Comparison of ENCODE assay signal across 11 cellular contexts in genomic region chr9:100084145-100084478, GRCh38. TPM values are rescaled to one million over a fixed set of nuclear protein-coding genes. Genes with fewer than 3 reads are reported as not detected.
DNase-seq lines count a peak whose midpoint lies in the region; ATAC-seq and TF ChIP-seq lines count a peak whose summit lies in the region.
"Had no signal": no experiment of that assay in that cellular context is flagged by ENCODE, and none has a peak within 500 bp of the region (broad histone marks: within the 10 kb centered on the region; RNA-seq: fewer than 3 reads in every experiment).

No MANE protein-coding gene starts in this region.

- 63 to 70% methylated on average over 1 of the region's 1 CpG for WGBS in transverse colon (ENCODE audit: low coverage in 1 of 2), 2 donors
- WGBS in hepatocyte (ENCODE audit: low lambda C conversion rate, missing lambda C conversion rate), result 100% methylated on average over 1 of the region's 1 CpG

- H3K27ac Mint-ChIP-seq in T-helper 2 cell treated with Interferon-gamma antibody and Interleukin-4, amounts not matched to agents 5 μg/mL and 100 μg/mL, for 36 hours, result no peak overlapping the region

- peaks cover 52% of the 10 kb centered on the region for H3K4me1 Mint-ChIP-seq in T-helper 2 cell treated with Interferon-gamma antibody and Interleukin-4, amounts not matched to agents 5 μg/mL and 100 μg/mL, for 36 hours (ENCODE audit: low read depth)

- H3K4me2 ChIP-seq in hepatocyte, result no peak overlapping the region

- H3K36me3 Mint-ChIP-seq in T-helper 2 cell treated with Interferon-gamma antibody and Interleukin-4, amounts not matched to agents 5 μg/mL and 100 μg/mL, for 36 hours (ENCODE audit: low read depth), result no peaks in the 10 kb centered on the region

- H3K9me3 ChIP-seq in mucosa of descending colon, result no peaks in the 10 kb centered on the region
- H3K9me3 ChIP-seq in transverse colon, result no peaks in the 10 kb centered on the region
- no peaks in the 10 kb centered on the region for H3K9me3 ChIP-seq in hepatocyte (ENCODE audit: low read depth)
- H3K9me3 ChIP-seq: ascending aorta had no signal

- no peak for DNase-seq in mucosa of descending colon
- no peak for DNase-seq in SIG-M5 (lab: John Stamatoyannopoulos, UW)
- no peak for DNase-seq in T-helper 2 cell treated with Interferon-gamma antibody and Interleukin-4, amounts not matched to agents 5 μg/mL and 100 μg/mL, for 36 hours (ENCODE audit: low spot score)
- DNase-seq in transverse colon, result no peak
- DNase-seq in hepatocyte (ENCODE audit: low spot score), result no peak
- DNase-seq: foreskin keratinocyte, NCI-H1092 had no signal

- no peak for TF ChIP-seq POLR2A in transverse colon (IDR thresholded peaks at IDR 0.05)

- no peak for TF ChIP-seq EP300 in transverse colon (IDR thresholded peaks at IDR 0.05; ENCODE audit: low read depth)

- peaks cover 76% of the 10 kb centered on the region for H4K20me1 ChIP-seq in hepatocyte (ENCODE audit: insufficient read depth, poor library complexity, severe bottlenecking)

- H2AFZ ChIP-seq in hepatocyte, result no peak overlapping the region

- no peaks in the 10 kb centered on the region for H3K36me3 ChIP-seq in mucosa of descending colon (ENCODE audit: low read depth)
- no peaks in the 10 kb centered on the region for H3K36me3 ChIP-seq in transverse colon
- no peaks in the 10 kb centered on the region for H3K36me3 ChIP-seq in hepatocyte (replicated peaks; ENCODE audit: insufficient read depth, low read depth)
- H3K36me3 ChIP-seq: ascending aorta had no signal

- H3K79me2 ChIP-seq in hepatocyte, result peaks cover 97% of the 10 kb centered on the region

- H3K27me3 ChIP-seq in transverse colon (no peaks in the 10 kb centered on the region), hepatocyte (no peaks in the 10 kb centered on the region)
- H3K27me3 ChIP-seq: ascending aorta, foreskin keratinocyte had no signal

- H3K27ac ChIP-seq in transverse colon (no peak overlapping the region), hepatocyte (no peak overlapping the region)
- H3K27ac ChIP-seq: ascending aorta, foreskin keratinocyte had no signal

- TF ChIP-seq CTCF in mucosa of descending colon (IDR thresholded peaks at IDR 0.05) (no peak), transverse colon (IDR thresholded peaks at IDR 0.05) (no peak), hepatocyte (IDR thresholded peaks at IDR 0.05; ENCODE audit: poor library complexity) (no peak)

- H3K4me3 Mint-ChIP-seq in T-helper 2 cell treated with Interferon-gamma antibody and Interleukin-4, amounts not matched to agents 5 μg/mL and 100 μg/mL, for 36 hours, result no peak overlapping the region

- in situ Hi-C loops in transverse colon (cut with MboI; ENCODE audit: low pct_ligation_motif_present in 1 of 4, low pct_unique_long_range_greater_than_20kb in 1 of 4, low sequenced_read_pairs in 3 of 4), result no loop called here

- ATAC-seq in GM18870 (IDR thresholded peaks at IDR 0.05; ENCODE audit: unreplicated experiment) (peak; percentile 32), GM21825 (IDR thresholded peaks at IDR 0.05; ENCODE audit: unreplicated experiment) (peak; percentile 48), HG03469 (IDR thresholded peaks at IDR 0.05; ENCODE audit: unreplicated experiment) (peak; percentile 28), mucosa of descending colon (peak; percentile 15)
- ATAC-seq: foreskin keratinocyte had no signal

- no peaks in the 10 kb centered on the region for H3K9me2 ChIP-seq in hepatocyte (replicated peaks; ENCODE audit: insufficient read depth)

- no peak overlapping the region for H3K4me3 ChIP-seq in mucosa of descending colon
- no peak overlapping the region for H3K4me3 ChIP-seq in transverse colon
- no peak overlapping the region for H3K4me3 ChIP-seq in hepatocyte
- H3K4me3 ChIP-seq: ascending aorta had no signal

- intact Hi-C loops in mucosa of descending colon (cut with DNase I, micrococcal nuclease) (no loop called here), transverse colon (cut with DNase I; ENCODE audit: low total_unique reads) (no loop called here)

- no peaks in the 10 kb centered on the region for H3K9me3 Mint-ChIP-seq in T-helper 2 cell treated with Interferon-gamma antibody and Interleukin-4, amounts not matched to agents 5 μg/mL and 100 μg/mL, for 36 hours

- H3K27me3 Mint-ChIP-seq in T-helper 2 cell treated with Interferon-gamma antibody and Interleukin-4, amounts not matched to agents 5 μg/mL and 100 μg/mL, for 36 hours (ENCODE audit: low read depth), result no peaks in the 10 kb centered on the region

- H3K4me1 ChIP-seq in mucosa of descending colon (ENCODE audit: low read depth), result no peaks in the 10 kb centered on the region
- H3K4me1 ChIP-seq in transverse colon, result peaks cover 0 to 25% (median 0%) of the 10 kb centered on the region in 4 donors
- H3K4me1 ChIP-seq in hepatocyte (ENCODE audit: insufficient read depth), result no peaks in the 10 kb centered on the region

RNA-seq across cellular contexts. Expression of gene ERP44, which starts 14.7 kb away (rescaled TPM):
- total RNA-seq in mucosa of descending colon (10 to 100 TPM; 19.5 to 29.7 (median 26.4) TPM), transverse colon (10 to 100 TPM in 3 of 4 donors, 1 to 10 TPM in 1; 7.8 to 18.7 (median 16.4) TPM), hepatocyte (34.3 and 40.6 TPM in 2 replicates)
- polyA plus RNA-seq in hepatocyte, result 50.5 and 52.1 TPM in 2 replicates

RNA-seq across cellular contexts. Expression of gene INVS, which starts 14.9 kb away (rescaled TPM):
- total RNA-seq in mucosa of descending colon (10 to 100 TPM; 16.8 to 24.0 (median 19.3) TPM), transverse colon (10 to 100 TPM; 21.0 to 47.8 (median 31.6) TPM), hepatocyte (26.5 and 30.9 TPM in 2 replicates)
- 8.7 and 10.1 TPM in 2 replicates for polyA plus RNA-seq in hepatocyte
